ENCODE assay signal across 13 cellular contexts in genomic region chr1:16138772-16139221, GRCh38. TPM values are rescaled to one million over a fixed set of nuclear protein-coding genes. Genes with fewer than 3 reads are reported as not detected.
DNase-seq lines count a peak whose midpoint lies in the region; ATAC-seq, FAIRE-seq and TF ChIP-seq lines count a peak whose summit lies in the region.
"Had no signal": no experiment of that assay in that cellular context is flagged by ENCODE, and none has a peak within 500 bp of the region (broad histone marks: within the 10 kb centered on the region; RNA-seq: fewer than 3 reads in every experiment).

No MANE protein-coding gene starts in this region.

- H3K79me1 ChIP-seq in mesenchymal stem cell (replicated peaks; ENCODE audit: low read length, poor library complexity, severe bottlenecking) = no peaks in the 10 kb centered on the region

- H4K91ac ChIP-seq in mesenchymal stem cell (ENCODE audit: low read length) = peak overlapping the region; percentile 64

- peak overlapping the region in 1 of 2 experiments; percentile 16 for H2BK12ac ChIP-seq in mesenchymal stem cell (ENCODE audit: low read length in 2 of 2)

- TF ChIP-seq RAD21 in A549 (conservative IDR thresholded peaks at IDR 0.05 in 1 of 2, IDR thresholded peaks at IDR 0.05 in 1 of 2) (no peak), Ishikawa (IDR thresholded peaks at IDR 0.05; ENCODE audit: low read depth) (no peak)

- 53% methylated on average over 9 of the region's 9 CpGs for WGBS in A549 (ENCODE audit: missing lambda C conversion rate)
- 43% methylated on average over 9 of the region's 9 CpGs for WGBS in mesenchymal stem cell
- 81 to 87% (median 87%) methylated on average over 9 of the region's 9 CpGs for WGBS in small intestine, 3 donors

- no peak overlapping the region for H3K27ac Mint-ChIP-seq in activated CD4-positive, alpha-beta T cell treated with anti-CD3 and anti-CD28 coated beads, Interleukin-2, amount 10 ng/mL, durations not matched to agents 7 days and 5 days

- H3K27me3 ChIP-seq in mesenchymal stem cell (ENCODE audit: control insufficient read depth in 1 of 2, insufficient read depth in 1 of 2, low read length in 2 of 2) (no peaks in the 10 kb centered on the region), small intestine (ENCODE audit: control insufficient read depth in 2 of 2, insufficient read depth in 2 of 2, low read length in 2 of 2) (no peaks in the 10 kb centered on the region)

- peak overlapping the region; percentile 4 for H2BK120ac ChIP-seq in mesenchymal stem cell (ENCODE audit: low read depth, low read length)

- no peak overlapping the region for H3K9ac ChIP-seq in mesenchymal stem cell (ENCODE audit: low read length)

- DNase-seq in A549 (ENCODE audit: low read depth in 1 of 2, low spot score in 1 of 2) (no peak), choroid plexus epithelial cell (ENCODE audit: low read depth) (no peak), mesenchymal stem cell (peak; percentile 44), hypothalamus (lab: John Stamatoyannopoulos, UW) (no peak), NCI-H2107 treated with DMSO at 0.1 percent for 48 hours (lab: John Stamatoyannopoulos, UW; ENCODE audit: unreplicated experiment) (no peak), small intestine (no peak)
- no peak for DNase-seq in activated CD4-positive, alpha-beta T cell treated with anti-CD3 and anti-CD28 coated beads, Interleukin-2, amount 10 ng/mL, durations not matched to agents 7 days and 5 days
- DNase-seq: activated CD8-positive, alpha-beta memory T cell treated with anti-CD3 and anti-CD28 coated beads for 24 hours; amygdala; erythroblast; stimulated activated CD8-positive, alpha-beta memory T cell treated with anti-CD3 and anti-CD28 coated beads, Interleukin-4, amount 100 ng/mL, for 48 hours had no signal

- TF ChIP-seq EP300 in A549 (IDR thresholded peaks at IDR 0.05) (no peak), Ishikawa (IDR thresholded peaks at IDR 0.05; ENCODE audit: borderline replicate concordance) (no peak)

- H3K27ac ChIP-seq in A549 (peak overlapping the region; percentile 95 to 100), mesenchymal stem cell (ENCODE audit: low read length, poor library complexity, severe bottlenecking) (peak overlapping the region; percentile 84), small intestine (ENCODE audit: low read depth in 1 of 2, low read length in 1 of 2) (peak overlapping the region in 1 of 2 donors; percentile 43)

- H3K4me1 ChIP-seq in A549 (peaks cover 62% of the 10 kb centered on the region), mesenchymal stem cell (ENCODE audit: control insufficient read depth, insufficient read depth, low read depth, low read length) (peaks cover 63% of the 10 kb centered on the region), small intestine (ENCODE audit: control insufficient read depth in 2 of 2, insufficient read depth in 1 of 2, low read depth in 1 of 2, low read length in 1 of 2) (peaks cover 0 to 5% of the 10 kb centered on the region in 2 donors)

- ATAC-seq in A549 = peak in 1 of 2 experiments; percentile 3; a peak in 4 of 6 replicates
- ATAC-seq: sciatic nerve had no signal

- H3K4me3 ChIP-seq in A549 (no peak overlapping the region; the same call in 2 of the 3 replicates), choroid plexus epithelial cell (ENCODE audit: low read depth, low read length) (no peak overlapping the region), mesenchymal stem cell (ENCODE audit: insufficient read depth in 1 of 2, low read depth in 1 of 2, low read length in 2 of 2) (no peak overlapping the region), small intestine (ENCODE audit: low read depth in 1 of 2, low read length in 2 of 2) (no peak overlapping the region)

- H2BK5ac ChIP-seq in mesenchymal stem cell (ENCODE audit: low read depth, low read length, poor library complexity, severe bottlenecking) = peak overlapping the region; percentile 59

- peak overlapping the region; percentile 63 for H2AK5ac ChIP-seq in mesenchymal stem cell (ENCODE audit: low read length, severe bottlenecking)

- no peak for TF ChIP-seq POLR2A in A549 (IDR thresholded peaks at IDR 0.05; ENCODE audit: low read length)

- peaks cover 2% of the 10 kb centered on the region for H3K4me1 Mint-ChIP-seq in activated CD4-positive, alpha-beta T cell treated with anti-CD3 and anti-CD28 coated beads, Interleukin-2, amount 10 ng/mL, durations not matched to agents 7 days and 5 days

- no peaks in the 10 kb centered on the region for H3K9me3 ChIP-seq in A549
- H3K9me3 ChIP-seq in mesenchymal stem cell (ENCODE audit: control insufficient read depth, low read length) = no peaks in the 10 kb centered on the region
- H3K9me3 ChIP-seq in small intestine (ENCODE audit: control insufficient read depth, low read depth) = no peaks in the 10 kb centered on the region

- H3K9me3 Mint-ChIP-seq in activated CD4-positive, alpha-beta T cell treated with anti-CD3 and anti-CD28 coated beads, Interleukin-2, amount 10 ng/mL, durations not matched to agents 7 days and 5 days = no peaks in the 10 kb centered on the region

- peaks cover 7% of the 10 kb centered on the region for H3K27me3 Mint-ChIP-seq in activated CD4-positive, alpha-beta T cell treated with anti-CD3 and anti-CD28 coated beads, Interleukin-2, amount 10 ng/mL, durations not matched to agents 7 days and 5 days

- H3K4me2 ChIP-seq in A549 = peak overlapping the region; percentile 81
- H3K4me2 ChIP-seq in mesenchymal stem cell (ENCODE audit: low read length, poor library complexity, severe bottlenecking) = peak overlapping the region; percentile 20

- no peak overlapping the region for H3K23ac ChIP-seq in mesenchymal stem cell (ENCODE audit: low read length in 2 of 2)

- H3K36me3 Mint-ChIP-seq in activated CD4-positive, alpha-beta T cell treated with anti-CD3 and anti-CD28 coated beads, Interleukin-2, amount 10 ng/mL, durations not matched to agents 7 days and 5 days (ENCODE audit: low read depth) = no peaks in the 10 kb centered on the region

- FAIRE-seq in A549 (lab: Jason Lieb, UNC) (no peak), small intestine (lab: Jason Lieb, UNC) (no peak)

- peak overlapping the region in 1 of 2 experiments; percentile 79 for H3K14ac ChIP-seq in mesenchymal stem cell (ENCODE audit: low read length in 2 of 2)

- H3K4me3 Mint-ChIP-seq in activated CD4-positive, alpha-beta T cell treated with anti-CD3 and anti-CD28 coated beads, Interleukin-2, amount 10 ng/mL, durations not matched to agents 7 days and 5 days = no peak overlapping the region

- peak overlapping the region in 1 of 2 experiments; percentile 46 for H3K4ac ChIP-seq in mesenchymal stem cell (ENCODE audit: low read depth in 1 of 2, low read length in 2 of 2)

- POLR2A ChIA-PET in A549 (lab: Yijun Ruan, JAX) = interaction anchor here (1.0 to 1.4 kb wide), 2 partner anchors 18 to 60 kb away, joined by 3 read pairs; no protein-coding TSS in a partner anchor
- POLR2A ChIA-PET in activated CD4-positive, alpha-beta T cell treated with anti-CD3 and anti-CD28 coated beads, Interleukin-2, amount 10 ng/mL, durations not matched to agents 7 days and 5 days (lab: Charles Lee) = no interaction called here

- H3K36me3 ChIP-seq in mesenchymal stem cell (ENCODE audit: control insufficient read depth in 1 of 2, insufficient read depth in 2 of 2, low read depth in 1 of 2, low read length in 2 of 2) (peaks cover 28 to 88% of the 10 kb centered on the region in 2 experiments), small intestine (ENCODE audit: control insufficient read depth in 2 of 2, insufficient read depth in 2 of 2, low read length in 2 of 2) (peaks cover 5 to 16% of the 10 kb centered on the region in 2 donors)

- H4K8ac ChIP-seq in mesenchymal stem cell (ENCODE audit: low read length) = peak overlapping the region; percentile 83

- CTCF ChIA-PET in A549 (lab: Yijun Ruan, JAX) = interaction anchor here (0.9 to 4.5 kb wide), 4 partner anchors 49 to 66 kb away, joined by 4 to 44 read pairs (median 11); partner anchors contain the start of gene FAM131C
- CTCF ChIA-PET in activated CD4-positive, alpha-beta T cell treated with anti-CD3 and anti-CD28 coated beads, Interleukin-2, amount 10 ng/mL, durations not matched to agents 7 days and 5 days (lab: Charles Lee) = interaction anchor here (1.5 to 1.6 kb wide), 2 partner anchors 12 to 14 kb away, joined by 3 read pairs; no protein-coding TSS in a partner anchor

- no peak overlapping the region for H2BK15ac ChIP-seq in mesenchymal stem cell (ENCODE audit: low read depth, poor library complexity, severe bottlenecking)

- H3K18ac ChIP-seq in mesenchymal stem cell (ENCODE audit: low read depth in 1 of 2, low read length in 2 of 2) = peak overlapping the region; percentile 44 to 84

- H2AFZ ChIP-seq in mesenchymal stem cell (ENCODE audit: low read depth, low read length) = no peak overlapping the region

- TF ChIP-seq CTCF in A549 (IDR thresholded peaks at IDR 0.05) (no peak), choroid plexus epithelial cell (conservative IDR thresholded peaks at IDR 0.05; ENCODE audit: low read depth, low read length) (peak; percentile 14)

TF ChIP-seq in A549, 52 proteins besides CTCF, POLR2A, EP300 and RAD21:
- TF ChIP-seq POLR2AphosphoS2 (conservative IDR thresholded peaks at IDR 0.05; ENCODE audit: low read length) = peak; percentile 10; the same call in 1 of the 2 replicates
- TF ChIP-seq KDM1A (IDR thresholded peaks at IDR 0.05; ENCODE audit: low read depth) = no peak
- TF ChIP-seq HOXA7 (CRISPR knock-in tag; IDR thresholded peaks at IDR 0.05) = no peak

TF ChIP-seq in Ishikawa, 13 proteins besides CTCF, POLR2A, EP300 and RAD21:
- TF ChIP-seq TEAD4 (IDR thresholded peaks at IDR 0.05) (no peak), MAX (IDR thresholded peaks at IDR 0.05) (peak; percentile 29; the same call in 1 of the 2 replicates), TCF12 (IDR thresholded peaks at IDR 0.05; ENCODE audit: low read depth) (peak; percentile 23; the same call in 1 of the 2 replicates), TAF1 (IDR thresholded peaks at IDR 0.05; ENCODE audit: low read depth) (no peak), FOXM1 (IDR thresholded peaks at IDR 0.05; ENCODE audit: borderline replicate concordance, low read depth) (no peak)

RNA-seq across cellular contexts. Expression of gene EPHA2, which starts 17.1 kb away (rescaled TPM):
- polyA plus RNA-seq in A549 (2011; rRNA removed) (55.0 and 59.3 TPM in 2 replicates), A549 (2017; fragmentation: RNase III; extraction: RNeasy Plus Mini Kit Qiagen cat#74134 plus additional on column Dnase treatment) (87.1 to 93.8 TPM (median 93.2 TPM) in 3 replicates), small intestine (10 to 100 TPM; 16.4 to 23.8 (median 23.3) TPM)
- 112 and 122 TPM in 2 replicates for polyA plus RNA-seq in A549 (2012; cell fraction: cytosol; rRNA removed)
- 317 and 462 TPM in 2 replicates for polyA plus RNA-seq in A549 (2012; cell fraction: nucleus; rRNA removed)
- polyA minus RNA-seq in A549 (2011; rRNA and poly(A)+ RNA removed) = 99.4 and 100.0 TPM in 2 replicates
- 31.9 TPM for polyA plus RNA-seq in mesenchymal stem cell (2013, experiment 1 of 2)
- polyA plus RNA-seq in mesenchymal stem cell (2013, experiment 2 of 2) = 31.0 TPM
- total RNA-seq in activated CD4-positive, alpha-beta T cell treated with anti-CD3 and anti-CD28 coated beads, Interleukin-2, amount 10 ng/mL, durations not matched to agents 7 days and 5 days = not detected
